8 cellular contexts compared by ENCODE assay signal in genomic region chr4:95165926-95166524, GRCh38.
DNase-seq lines count a peak whose midpoint lies in the region; ATAC-seq and TF ChIP-seq lines count a peak whose summit lies in the region.

No MANE protein-coding gene starts in this region.

- H3K36me3 Mint-ChIP-seq in Calu3 (ENCODE audit: insufficient read depth, unreplicated experiment), result no peaks in the 10 kb centered on the region
- H3K36me3 Mint-ChIP-seq in osteocyte (ENCODE audit: unreplicated experiment), result no peaks in the 10 kb centered on the region
- no peaks in the 10 kb centered on the region for H3K36me3 Mint-ChIP-seq in stimulated activated effector memory CD8-positive, alpha-beta T cell treated with anti-CD3 and anti-CD28 coated beads, Interleukin-12 subunit alpha, Interleukin-12 subunit beta, amount 100 ng/mL, for 72 hours

- no peaks in the 10 kb centered on the region for H3K9me3 Mint-ChIP-seq in Calu3 (ENCODE audit: low read depth, unreplicated experiment)
- no peaks in the 10 kb centered on the region for H3K9me3 Mint-ChIP-seq in osteocyte (ENCODE audit: unreplicated experiment)
- no peaks in the 10 kb centered on the region for H3K9me3 Mint-ChIP-seq in stimulated activated effector memory CD8-positive, alpha-beta T cell treated with anti-CD3 and anti-CD28 coated beads, Interleukin-12 subunit alpha, Interleukin-12 subunit beta, amount 100 ng/mL, for 72 hours

- no peak overlapping the region for H3K27ac ChIP-seq in WERI-Rb-1

- H3K4me3 Mint-ChIP-seq in Calu3 (ENCODE audit: low read depth, unreplicated experiment) (no peak overlapping the region), osteocyte (ENCODE audit: unreplicated experiment) (no peak overlapping the region)
- H3K4me3 Mint-ChIP-seq in stimulated activated effector memory CD8-positive, alpha-beta T cell treated with anti-CD3 and anti-CD28 coated beads, Interleukin-12 subunit alpha, Interleukin-12 subunit beta, amount 100 ng/mL, for 72 hours, result no peak overlapping the region

- TF ChIP-seq CTCF in Calu3 (IDR thresholded peaks at IDR 0.05; ENCODE audit: unreplicated experiment), result no peak
- TF ChIP-seq CTCF in WERI-Rb-1 (IDR thresholded peaks at IDR 0.05; ENCODE audit: low read depth, low read length), result peak; percentile 23; the same call in 1 of the 2 replicates
- peak; percentile 76 for TF ChIP-seq CTCF in osteocyte (IDR thresholded peaks at IDR 0.05)

- H3K4me1 Mint-ChIP-seq in Calu3 (ENCODE audit: low read depth, unreplicated experiment) (no peaks in the 10 kb centered on the region), osteocyte (ENCODE audit: unreplicated experiment) (no peaks in the 10 kb centered on the region)
- no peaks in the 10 kb centered on the region for H3K4me1 Mint-ChIP-seq in stimulated activated effector memory CD8-positive, alpha-beta T cell treated with anti-CD3 and anti-CD28 coated beads, Interleukin-12 subunit alpha, Interleukin-12 subunit beta, amount 100 ng/mL, for 72 hours

- BruUV-seq in Calu3 (replicated peaks; lab: Mats Ljungman, UMichigan), result no TSS peak

- H3K27me3 Mint-ChIP-seq in Calu3 (ENCODE audit: unreplicated experiment) (no peaks in the 10 kb centered on the region), osteocyte (ENCODE audit: unreplicated experiment) (peaks cover 6% of the 10 kb centered on the region)

- H3K36me3 ChIP-seq in WERI-Rb-1, result no peaks in the 10 kb centered on the region

- intact Hi-C loops in Calu3 (cut with micrococcal nuclease; ENCODE audit: unreplicated experiment), result loop anchor here (5.0 kb wide), 1 partner anchor 346 kb away; no protein-coding TSS in a partner anchor

- H3K27ac Mint-ChIP-seq in Calu3 (ENCODE audit: unreplicated experiment) (no peak overlapping the region), osteocyte (ENCODE audit: unreplicated experiment) (no peak overlapping the region)
- no peak overlapping the region for H3K27ac Mint-ChIP-seq in stimulated activated effector memory CD8-positive, alpha-beta T cell treated with anti-CD3 and anti-CD28 coated beads, Interleukin-12 subunit alpha, Interleukin-12 subunit beta, amount 100 ng/mL, for 72 hours

- DNase-seq in Calu3, result peak; percentile 24
- DNase-seq in NCI-H2029 (lab: John Stamatoyannopoulos, UW), result peak; percentile 63
- peak; percentile 43 for DNase-seq in WERI-Rb-1
- DNase-seq in fibroblast of the conjunctiva (ENCODE audit: low read depth), result peak; percentile 64
- no peak for DNase-seq in osteocyte (ENCODE audit: extremely low spot score, unreplicated experiment)
- no peak for DNase-seq in stimulated activated effector memory CD8-positive, alpha-beta T cell treated with anti-CD3 and anti-CD28 coated beads, Interleukin-12 subunit alpha, Interleukin-12 subunit beta, amount 100 ng/mL, for 72 hours (ENCODE audit: low spot score in 2 of 2)

- ATAC-seq in GM18870 (IDR thresholded peaks at IDR 0.05; ENCODE audit: unreplicated experiment) (peak; percentile 94), HG03039 (IDR thresholded peaks at IDR 0.05; ENCODE audit: unreplicated experiment) (peak; percentile 74)
- no peak for ATAC-seq in stimulated activated effector memory CD8-positive, alpha-beta T cell treated with anti-CD3 and anti-CD28 coated beads, Interleukin-12 subunit alpha, Interleukin-12 subunit beta, amount 100 ng/mL, for 72 hours

- no peaks in the 10 kb centered on the region for H3K9me3 ChIP-seq in WERI-Rb-1 (ENCODE audit: severe bottlenecking)

- CTCF ChIA-PET in Calu3 (lab: Charles Lee), result no interaction called here

- H3K27me3 ChIP-seq in WERI-Rb-1 (ENCODE audit: insufficient read depth, low read depth, severe bottlenecking), result no peaks in the 10 kb centered on the region

- H3K4me3 ChIP-seq in WERI-Rb-1 (ENCODE audit: low read depth, low read length), result no peak overlapping the region

Comparison
In these comparisons a context has a peak if more than half of its experiments do, and no peak if none do; other contexts are left out.
1. DNase-seq: peak in Calu3 (single experiment), NCI-H2029 (single experiment), WERI-Rb-1 (single experiment) and fibroblast of the conjunctiva (single experiment); none in osteocyte (single experiment) and stimulated activated effector memory CD8-positive, alpha-beta T cell treated with anti-CD3 and anti-CD28 coated beads, Interleukin-12 subunit alpha, Interleukin-12 subunit beta, amount 100 ng/mL, for 72 hours (0 of 2).